ENCODE assay signal across 2 cellular contexts in the genomic region with DNA sequence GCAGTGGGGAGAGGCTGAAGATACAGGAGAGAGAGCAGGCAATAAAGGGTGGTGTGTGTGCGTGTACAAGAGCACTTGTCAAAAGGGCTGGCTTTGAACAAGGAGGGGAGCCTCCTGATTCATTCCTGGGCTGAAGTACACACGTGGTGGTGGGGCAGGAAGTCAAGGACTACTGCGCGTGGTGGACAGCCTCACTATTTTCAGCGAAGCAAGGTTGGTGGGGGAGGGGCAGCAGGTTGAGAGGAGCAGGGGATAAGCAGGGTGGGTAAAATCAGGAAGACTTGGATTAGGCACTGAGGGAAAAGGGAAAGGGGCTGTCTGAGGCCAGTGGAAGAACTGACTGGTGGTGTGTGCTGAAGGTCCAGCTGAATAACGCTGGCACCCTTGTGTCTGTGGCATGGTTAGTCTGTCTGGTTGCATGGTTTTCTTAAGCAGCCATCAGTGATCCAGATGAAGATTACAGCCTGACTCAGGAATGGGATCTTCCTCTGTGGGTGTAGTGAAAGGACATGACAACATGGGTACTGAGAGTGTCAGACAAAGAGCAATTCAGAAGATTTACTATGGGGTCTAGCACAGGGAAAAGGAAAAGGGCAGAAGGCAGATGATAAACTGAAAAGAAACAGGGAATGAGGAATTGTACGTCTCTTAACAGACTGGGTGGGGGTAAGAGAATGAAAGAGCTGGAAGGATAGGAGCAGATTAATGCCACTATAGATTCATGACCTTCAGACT.
TF ChIP-seq lines count a peak whose summit lies in the region.

No MANE protein-coding gene starts in this region.

TF ChIP-seq in IMR-90, 13 proteins besides CTCF, POLR2A, EP300 and RAD21 (continued from another document):
- no peak for TF ChIP-seq SMC3 (IDR thresholded peaks at IDR 0.05; ENCODE audit: low read depth, low read length)
- no peak for TF ChIP-seq USF2 (IDR thresholded peaks at IDR 0.05; ENCODE audit: low read depth, low read length)
- TF ChIP-seq, protein P1, sequence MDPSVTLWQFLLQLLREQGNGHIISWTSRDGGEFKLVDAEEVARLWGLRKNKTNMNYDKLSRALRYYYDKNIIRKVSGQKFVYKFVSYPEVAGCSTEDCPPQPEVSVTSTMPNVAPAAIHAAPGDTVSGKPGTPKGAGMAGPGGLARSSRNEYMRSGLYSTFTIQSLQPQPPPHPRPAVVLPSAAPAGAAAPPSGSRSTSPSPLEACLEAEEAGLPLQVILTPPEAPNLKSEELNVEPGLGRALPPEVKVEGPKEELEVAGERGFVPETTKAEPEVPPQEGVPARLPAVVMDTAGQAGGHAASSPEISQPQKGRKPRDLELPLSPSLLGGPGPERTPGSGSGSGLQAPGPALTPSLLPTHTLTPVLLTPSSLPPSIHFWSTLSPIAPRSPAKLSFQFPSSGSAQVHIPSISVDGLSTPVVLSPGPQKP (IDR thresholded peaks at IDR 0.05; ENCODE audit: borderline replicate concordance, low read depth, low read length): no peak
- no peak for TF ChIP-seq RCOR1 (IDR thresholded peaks at IDR 0.05; ENCODE audit: insufficient replicate concordance, low read length)

TF ChIP-seq in GM23338, 12 proteins besides CTCF, POLR2A, EP300 and RAD21 (continued from another document):
- TF ChIP-seq REST (IDR thresholded peaks at IDR 0.05; ENCODE audit: unreplicated experiment): no peak
- no peak for TF ChIP-seq ETS1 (IDR thresholded peaks at IDR 0.05)
- no peak for TF ChIP-seq JUNB (IDR thresholded peaks at IDR 0.05; ENCODE audit: unreplicated experiment)
- TF ChIP-seq STAT1 (IDR thresholded peaks at IDR 0.05; ENCODE audit: unreplicated experiment): no peak
- no peak for TF ChIP-seq ZNF114 (CRISPR knock-in tag; IDR thresholded peaks at IDR 0.05)
- no peak for TF ChIP-seq EZH2 (IDR thresholded peaks at IDR 0.05; ENCODE audit: low read depth, unreplicated experiment)
- no peak for TF ChIP-seq ZNF462 (CRISPR knock-in tag; IDR thresholded peaks at IDR 0.05)
- no peak for TF ChIP-seq NANOG (IDR thresholded peaks at IDR 0.05; ENCODE audit: borderline replicate concordance)
- TF ChIP-seq EZH2phosphoT487 (IDR thresholded peaks at IDR 0.05; ENCODE audit: unreplicated experiment): no peak
- TF ChIP-seq ZNF331 (CRISPR knock-in tag; IDR thresholded peaks at IDR 0.05; ENCODE audit: low read depth): no peak
TF ChIP-seq in GM23338: peak in this region for 0.
